Comparison of ENCODE assay signal across 1 cellular context in genomic region chr3:170128259-170128976, GRCh38.
TF ChIP-seq lines count a peak whose summit lies in the region.

No MANE protein-coding gene starts in this region.

TF ChIP-seq in GM12878, 131 proteins besides CTCF, POLR2A, EP300 and RAD21 (continued from another document and continues in another):
- TF ChIP-seq CEBPZ (IDR thresholded peaks at IDR 0.05; ENCODE audit: low read depth, low read length), result no peak
- TF ChIP-seq CHD2 (IDR thresholded peaks at IDR 0.05; ENCODE audit: borderline replicate concordance, low read depth, low read length), result 0 out of 2 replicates have a peak, but pooled peaks have one; percentile 21
- TF ChIP-seq YBX1 (IDR thresholded peaks at IDR 0.05), result no peak
- TF ChIP-seq TCF3 (IDR thresholded peaks at IDR 0.05; ENCODE audit: borderline replicate concordance, insufficient read depth, low read depth, low read length), result peak; percentile 96
- TF ChIP-seq, protein P1, sequence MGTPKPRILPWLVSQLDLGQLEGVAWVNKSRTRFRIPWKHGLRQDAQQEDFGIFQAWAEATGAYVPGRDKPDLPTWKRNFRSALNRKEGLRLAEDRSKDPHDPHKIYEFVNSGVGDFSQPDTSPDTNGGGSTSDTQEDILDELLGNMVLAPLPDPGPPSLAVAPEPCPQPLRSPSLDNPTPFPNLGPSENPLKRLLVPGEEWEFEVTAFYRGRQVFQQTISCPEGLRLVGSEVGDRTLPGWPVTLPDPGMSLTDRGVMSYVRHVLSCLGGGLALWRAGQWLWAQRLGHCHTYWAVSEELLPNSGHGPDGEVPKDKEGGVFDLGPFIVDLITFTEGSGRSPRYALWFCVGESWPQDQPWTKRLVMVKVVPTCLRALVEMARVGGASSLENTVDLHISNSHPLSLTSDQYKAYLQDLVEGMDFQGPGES (IDR thresholded peaks at IDR 0.05), result no peak
- TF ChIP-seq SUPT20H (IDR thresholded peaks at IDR 0.05; ENCODE audit: borderline replicate concordance, control insufficient read depth, low read depth, low read length), result no peak
- TF ChIP-seq SMC3 (IDR thresholded peaks at IDR 0.05; ENCODE audit: borderline replicate concordance, low read length), result peak; percentile 34; the same call in 1 of the 2 replicates
- 0 out of 2 replicates have a peak, but pooled peaks have one; percentile 50 for TF ChIP-seq GATAD2B (conservative IDR thresholded peaks at IDR 0.05; ENCODE audit: low read depth)
- no peak for TF ChIP-seq STAT1 (conservative IDR thresholded peaks at IDR 0.05)
- TF ChIP-seq, protein P2, sequence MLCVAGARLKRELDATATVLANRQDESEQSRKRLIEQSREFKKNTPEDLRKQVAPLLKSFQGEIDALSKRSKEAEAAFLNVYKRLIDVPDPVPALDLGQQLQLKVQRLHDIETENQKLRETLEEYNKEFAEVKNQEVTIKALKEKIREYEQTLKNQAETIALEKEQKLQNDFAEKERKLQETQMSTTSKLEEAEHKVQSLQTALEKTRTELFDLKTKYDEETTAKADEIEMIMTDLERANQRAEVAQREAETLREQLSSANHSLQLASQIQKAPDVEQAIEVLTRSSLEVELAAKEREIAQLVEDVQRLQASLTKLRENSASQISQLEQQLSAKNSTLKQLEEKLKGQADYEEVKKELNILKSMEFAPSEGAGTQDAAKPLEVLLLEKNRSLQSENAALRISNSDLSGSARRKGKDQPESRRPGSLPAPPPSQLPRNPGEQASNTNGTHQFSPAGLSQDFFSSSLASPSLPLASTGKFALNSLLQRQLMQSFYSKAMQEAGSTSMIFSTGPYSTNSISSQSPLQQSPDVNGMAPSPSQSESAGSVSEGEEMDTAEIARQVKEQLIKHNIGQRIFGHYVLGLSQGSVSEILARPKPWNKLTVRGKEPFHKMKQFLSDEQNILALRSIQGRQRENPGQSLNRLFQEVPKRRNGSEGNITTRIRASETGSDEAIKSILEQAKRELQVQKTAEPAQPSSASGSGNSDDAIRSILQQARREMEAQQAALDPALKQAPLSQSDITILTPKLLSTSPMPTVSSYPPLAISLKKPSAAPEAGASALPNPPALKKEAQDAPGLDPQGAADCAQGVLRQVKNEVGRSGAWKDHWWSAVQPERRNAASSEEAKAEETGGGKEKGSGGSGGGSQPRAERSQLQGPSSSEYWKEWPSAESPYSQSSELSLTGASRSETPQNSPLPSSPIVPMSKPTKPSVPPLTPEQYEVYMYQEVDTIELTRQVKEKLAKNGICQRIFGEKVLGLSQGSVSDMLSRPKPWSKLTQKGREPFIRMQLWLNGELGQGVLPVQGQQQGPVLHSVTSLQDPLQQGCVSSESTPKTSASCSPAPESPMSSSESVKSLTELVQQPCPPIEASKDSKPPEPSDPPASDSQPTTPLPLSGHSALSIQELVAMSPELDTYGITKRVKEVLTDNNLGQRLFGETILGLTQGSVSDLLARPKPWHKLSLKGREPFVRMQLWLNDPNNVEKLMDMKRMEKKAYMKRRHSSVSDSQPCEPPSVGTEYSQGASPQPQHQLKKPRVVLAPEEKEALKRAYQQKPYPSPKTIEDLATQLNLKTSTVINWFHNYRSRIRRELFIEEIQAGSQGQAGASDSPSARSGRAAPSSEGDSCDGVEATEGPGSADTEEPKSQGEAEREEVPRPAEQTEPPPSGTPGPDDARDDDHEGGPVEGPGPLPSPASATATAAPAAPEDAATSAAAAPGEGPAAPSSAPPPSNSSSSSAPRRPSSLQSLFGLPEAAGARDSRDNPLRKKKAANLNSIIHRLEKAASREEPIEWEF (IDR thresholded peaks at IDR 0.05; ENCODE audit: insufficient replicate concordance, low read depth, low read length), result peak; percentile 9
- no peak for TF ChIP-seq NR2C1 (IDR thresholded peaks at IDR 0.05)
- peak; percentile 71; the same call in 1 of the 2 replicates for TF ChIP-seq CBX5 (IDR thresholded peaks at IDR 0.05; ENCODE audit: low read depth)
- TF ChIP-seq CBX3 (IDR thresholded peaks at IDR 0.05; ENCODE audit: borderline replicate concordance, low read depth), result no peak
- TF ChIP-seq RFX5 (IDR thresholded peaks at IDR 0.05; ENCODE audit: low read depth, low read length), result no peak
- peak; percentile 91 for TF ChIP-seq NFIC (IDR thresholded peaks at IDR 0.05; ENCODE audit: low read depth, low read length)
- TF ChIP-seq CREM (IDR thresholded peaks at IDR 0.05; ENCODE audit: low read depth), result 0 out of 2 replicates have a peak, but pooled peaks have one; percentile 12
- no peak for TF ChIP-seq EGR1 (IDR thresholded peaks at IDR 0.05; ENCODE audit: borderline replicate concordance in 1 of 2, low read depth in 2 of 2, low read length in 2 of 2)
- no peak for TF ChIP-seq JUNB (IDR thresholded peaks at IDR 0.05)
- no peak for TF ChIP-seq TARDBP (IDR thresholded peaks at IDR 0.05; ENCODE audit: borderline replicate concordance)
- TF ChIP-seq ZBTB33 (IDR thresholded peaks at IDR 0.05), result no peak
- TF ChIP-seq RBBP5 (conservative IDR thresholded peaks at IDR 0.05), result no peak
- no peak for TF ChIP-seq HSF1 (IDR thresholded peaks at IDR 0.05; ENCODE audit: low read depth, low read length)
- peak; percentile 95; the same call in 1 of the 2 replicates for TF ChIP-seq MTA3 (IDR thresholded peaks at IDR 0.05; ENCODE audit: borderline replicate concordance, low read length)
- TF ChIP-seq ZNF217 (IDR thresholded peaks at IDR 0.05), result no peak
- no peak for TF ChIP-seq JUND (IDR thresholded peaks at IDR 0.05; ENCODE audit: low read depth, low read length)
- peak; percentile 83 to 92 for TF ChIP-seq IKZF2 (IDR thresholded peaks at IDR 0.05)
- no peak for TF ChIP-seq MXI1 (IDR thresholded peaks at IDR 0.05; ENCODE audit: low read depth, low read length)
- TF ChIP-seq ZNF24 (IDR thresholded peaks at IDR 0.05), result no peak
- no peak for TF ChIP-seq HCFC1 (IDR thresholded peaks at IDR 0.05; ENCODE audit: low read length)
- TF ChIP-seq RELA (IDR thresholded peaks at IDR 0.05; ENCODE audit: borderline replicate concordance, partially characterized antibody), result no peak
- peak; percentile 83 for TF ChIP-seq IKZF1 (conservative IDR thresholded peaks at IDR 0.05)
- TF ChIP-seq, protein P3, sequence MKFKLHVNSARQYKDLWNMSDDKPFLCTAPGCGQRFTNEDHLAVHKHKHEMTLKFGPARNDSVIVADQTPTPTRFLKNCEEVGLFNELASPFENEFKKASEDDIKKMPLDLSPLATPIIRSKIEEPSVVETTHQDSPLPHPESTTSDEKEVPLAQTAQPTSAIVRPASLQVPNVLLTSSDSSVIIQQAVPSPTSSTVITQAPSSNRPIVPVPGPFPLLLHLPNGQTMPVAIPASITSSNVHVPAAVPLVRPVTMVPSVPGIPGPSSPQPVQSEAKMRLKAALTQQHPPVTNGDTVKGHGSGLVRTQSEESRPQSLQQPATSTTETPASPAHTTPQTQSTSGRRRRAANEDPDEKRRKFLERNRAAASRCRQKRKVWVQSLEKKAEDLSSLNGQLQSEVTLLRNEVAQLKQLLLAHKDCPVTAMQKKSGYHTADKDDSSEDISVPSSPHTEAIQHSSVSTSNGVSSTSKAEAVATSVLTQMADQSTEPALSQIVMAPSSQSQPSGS (IDR thresholded peaks at IDR 0.05; ENCODE audit: low read length), result peak; percentile 95
- peak; percentile 28; the same call in 1 of the 2 replicates for TF ChIP-seq ZSCAN29 (IDR thresholded peaks at IDR 0.05)
- TF ChIP-seq EED (IDR thresholded peaks at IDR 0.05; ENCODE audit: low read depth), result peak; percentile 93
- TF ChIP-seq SPI1 (IDR thresholded peaks at IDR 0.05; ENCODE audit: borderline replicate concordance, insufficient read depth, low read depth, low read length), result peak; percentile 56; the same call in 1 of the 2 replicates
- TF ChIP-seq PML (IDR thresholded peaks at IDR 0.05; ENCODE audit: low read length), result no peak; the same call in 1 of the 2 replicates
- TF ChIP-seq SUZ12 (IDR thresholded peaks at IDR 0.05; ENCODE audit: unreplicated experiment), result no peak
- TF ChIP-seq RB1 (IDR thresholded peaks at IDR 0.05; ENCODE audit: borderline replicate concordance), result no peak
- TF ChIP-seq, protein P4, sequence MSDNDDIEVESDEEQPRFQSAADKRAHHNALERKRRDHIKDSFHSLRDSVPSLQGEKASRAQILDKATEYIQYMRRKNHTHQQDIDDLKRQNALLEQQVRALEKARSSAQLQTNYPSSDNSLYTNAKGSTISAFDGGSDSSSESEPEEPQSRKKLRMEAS (IDR thresholded peaks at IDR 0.05; ENCODE audit: low read depth, low read length), result no peak
- no peak for TF ChIP-seq TBL1XR1 (IDR thresholded peaks at IDR 0.05; ENCODE audit: low read depth, low read length)
- TF ChIP-seq ELK1 (IDR thresholded peaks at IDR 0.05; ENCODE audit: low read depth, low read length), result no peak
- TF ChIP-seq RUNX3 (IDR thresholded peaks at IDR 0.05; ENCODE audit: low read length), result peak; percentile 99
- TF ChIP-seq BCL11A (IDR thresholded peaks at IDR 0.05; ENCODE audit: low read depth, low read length), result peak; percentile 58; the same call in 1 of the 2 replicates
- TF ChIP-seq NR2F1 (conservative IDR thresholded peaks at IDR 0.05), result no peak
- no peak for TF ChIP-seq FOS (IDR thresholded peaks at IDR 0.05; ENCODE audit: borderline replicate concordance, extremely low read depth, insufficient read length)
- TF ChIP-seq SMAD5 (IDR thresholded peaks at IDR 0.05; ENCODE audit: low read depth), result no peak
- TF ChIP-seq NR2C2 (IDR thresholded peaks at IDR 0.05; ENCODE audit: borderline replicate concordance, control insufficient read depth, insufficient read length, low read depth), result no peak
- TF ChIP-seq BHLHE40 (IDR thresholded peaks at IDR 0.05; ENCODE audit: borderline replicate concordance in 1 of 2, low read depth in 2 of 2, low read length in 1 of 2), result no peak; a peak in 1 of 4 replicates
